Comparison of ENCODE assay signal across 33 cellular contexts in the genomic region with DNA sequence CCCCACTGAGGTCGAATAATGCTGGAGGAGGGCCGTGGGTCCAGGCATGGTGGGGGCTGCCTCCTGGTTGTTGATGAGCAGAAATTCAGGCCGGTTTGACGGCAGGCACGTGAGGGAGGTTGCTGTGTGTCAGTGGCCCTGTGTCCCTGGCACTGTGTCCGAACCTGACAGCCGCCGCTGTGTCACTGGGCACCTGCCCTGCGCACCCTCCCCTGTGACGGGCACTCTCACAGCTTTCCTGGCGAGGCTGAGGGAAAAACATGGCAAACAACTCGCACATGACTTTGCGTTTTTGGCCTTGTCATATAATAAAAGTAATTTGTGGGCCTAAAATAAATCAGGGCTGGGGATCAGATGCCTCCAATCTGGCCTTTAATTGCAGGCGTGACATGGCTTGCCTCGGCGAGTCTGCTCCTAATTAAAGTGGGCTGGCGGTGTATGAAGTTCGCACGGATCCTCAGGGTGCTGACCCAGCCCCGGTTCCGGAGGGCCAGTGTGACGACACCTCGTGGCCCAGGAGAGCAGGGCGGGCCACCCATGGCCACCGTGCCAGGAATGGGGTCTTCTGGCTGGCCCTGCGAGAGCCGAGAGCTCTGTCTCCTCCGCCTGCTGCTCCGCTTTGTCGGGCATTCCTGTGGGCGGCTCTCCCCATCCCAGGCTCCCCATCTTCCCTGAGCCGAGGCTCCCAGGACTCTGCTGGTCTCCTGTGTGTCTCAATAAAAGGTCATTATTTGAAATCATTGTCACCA.
DNase-seq lines count a peak whose midpoint lies in the region; ATAC-seq and TF ChIP-seq lines count a peak whose summit lies in the region.
"Had no signal": no experiment of that assay in that cellular context is flagged by ENCODE, and none has a peak within 500 bp of the region (broad histone marks: within the 10 kb centered on the region; RNA-seq: fewer than 3 reads in every experiment).

No MANE protein-coding gene starts in this region.

- 28% methylated on average over 21 of the region's 32 CpGs for WGBS in prostate gland

- in situ Hi-C loops in G401 (cut with HindIII; ENCODE audit: low sequenced_read_pairs): no loop called here

- H3K9me3 Mint-ChIP-seq in glutamatergic neuron (ENCODE audit: unreplicated experiment): peaks cover 22% of the 10 kb centered on the region

- H3K4me3 Mint-ChIP-seq in glutamatergic neuron (ENCODE audit: unreplicated experiment): no peak overlapping the region
- H3K4me3 Mint-ChIP-seq: activated CD4-positive, alpha-beta memory T cell treated with anti-CD3 and anti-CD28 coated beads, Interleukin-2, amount 10 ng/mL, durations not matched to agents 7 days and 5 days; memory B cell; stimulated activated naive CD8-positive, alpha-beta T cell treated with anti-CD3 and anti-CD28 coated beads, Interleukin-15, amount 100 ng/mL, for 72 hours; T-helper 17 cell had no signal

- TF ChIP-seq CTCF in glutamatergic neuron (IDR thresholded peaks at IDR 0.05; ENCODE audit: partially characterized antibody, unreplicated experiment): no peak
- peak in 1 of 4 experiments; percentile 11 for TF ChIP-seq CTCF in prostate gland (IDR thresholded peaks at IDR 0.05)

- no peaks in the 10 kb centered on the region for H3K27me3 ChIP-seq in prostate gland (replicated peaks; ENCODE audit: insufficient read depth)
- H3K27me3 ChIP-seq: BLaER1, tibial artery had no signal

- H3K27me3 Mint-ChIP-seq in glutamatergic neuron (ENCODE audit: unreplicated experiment): peaks cover 8% of the 10 kb centered on the region
- H3K27me3 Mint-ChIP-seq: activated CD4-positive, alpha-beta memory T cell treated with anti-CD3 and anti-CD28 coated beads, Interleukin-2, amount 10 ng/mL, durations not matched to agents 7 days and 5 days; memory B cell; stimulated activated naive CD8-positive, alpha-beta T cell treated with anti-CD3 and anti-CD28 coated beads, Interleukin-15, amount 100 ng/mL, for 72 hours; T-helper 17 cell had no signal

- H3K36me3 Mint-ChIP-seq in glutamatergic neuron (ENCODE audit: unreplicated experiment): peaks cover 21% of the 10 kb centered on the region

- DNase-seq in G401 (ENCODE audit: low spot score) (peak; percentile 86), NCI-H1694 treated with DMSO at 0.1 percent for 48 hours (lab: John Stamatoyannopoulos, UW) (peak; percentile 37), glutamatergic neuron (no peak), prostate gland (ENCODE audit: low spot score) (peak; percentile 90), NCI-H1092 (lab: John Stamatoyannopoulos, UW) (no peak)
- no peak for DNase-seq in activated effector memory CD4-positive, alpha-beta T cell treated with Interleukin-2 at 50 U/mL for 16 hours
- DNase-seq: activated CD4-positive, alpha-beta memory T cell treated with anti-CD3 and anti-CD28 coated beads, Interleukin-2, amount 10 ng/mL, durations not matched to agents 7 days and 5 days; activated CD4-positive, CD25-positive, alpha-beta regulatory T cell treated with anti-CD3 and anti-CD28 coated beads, Interleukin-2, amount 50 U/mL, for 72 hours; activated CD8-positive, alpha-beta memory T cell treated with anti-CD3 and anti-CD28 coated beads, Interleukin-2, amount 50 U/mL, for 48 hours; activated naive CD4-positive, alpha-beta T cell treated with anti-CD3 and anti-CD28 coated beads, Interleukin-2, amount 50 U/mL, for 16 hours; amniotic stem cell; DMS79 treated with DMSO at 0.1 percent for 48 hours; effector memory CD4-positive, alpha-beta T cell; erythroblast; foreskin fibroblast; Kasumi-1; MV-4-11; NCI-H2029 treated with DMSO at 0.1 percent for 48 hours; NCI-H774; occipital lobe; stimulated activated CD4-positive, alpha-beta T cell treated with anti-CD3 and anti-CD28 coated beads, Interleukin-1b, Interleukin-23, amount 100 ng/mL, for 48 hours; stimulated activated CD8-positive, alpha-beta memory T cell treated with anti-CD3 and anti-CD28 coated beads, Interleukin-4, amount 100 ng/mL, for 48 hours; stimulated activated naive CD8-positive, alpha-beta T cell treated with anti-CD3 and anti-CD28 coated beads, Interleukin-15, amount 100 ng/mL, for 72 hours; T-helper 17 cell; tibial artery had no signal

- no peaks in the 10 kb centered on the region for H3K36me3 ChIP-seq in prostate gland

- peaks cover 12% of the 10 kb centered on the region for H3K4me1 Mint-ChIP-seq in glutamatergic neuron (ENCODE audit: low read depth, unreplicated experiment)
- H3K4me1 Mint-ChIP-seq: activated CD4-positive, alpha-beta memory T cell treated with anti-CD3 and anti-CD28 coated beads, Interleukin-2, amount 10 ng/mL, durations not matched to agents 7 days and 5 days; stimulated activated naive CD8-positive, alpha-beta T cell treated with anti-CD3 and anti-CD28 coated beads, Interleukin-15, amount 100 ng/mL, for 72 hours had no signal

- no peak for ATAC-seq in GM21526 (IDR thresholded peaks at IDR 0.05; ENCODE audit: low FRiP score, unreplicated experiment)
- ATAC-seq: HepG2; SK-N-SH treated with all-trans-retinoic acid at 6 μM for 48 hours; stimulated activated naive CD8-positive, alpha-beta T cell treated with anti-CD3 and anti-CD28 coated beads, Interleukin-15, amount 100 ng/mL, for 72 hours; T-helper 17 cell had no signal

- H3K4me3 ChIP-seq in prostate gland: no peak overlapping the region
- H3K4me3 ChIP-seq: BLaER1, coronary artery, smooth muscle cell, tibial artery had no signal

- H3K4me1 ChIP-seq in prostate gland (replicated peaks): peaks cover 30% of the 10 kb centered on the region
- H3K4me1 ChIP-seq: BLaER1 had no signal

- H3K27ac ChIP-seq in prostate gland: peak overlapping the region; percentile 83 to 84
- H3K27ac ChIP-seq: BLaER1, coronary artery, HL-60, tibial artery had no signal

- no peaks in the 10 kb centered on the region for H3K9me3 ChIP-seq in prostate gland

- intact Hi-C loops in prostate gland (cut with DNase I): no loop called here

- TF ChIP-seq POLR2A in prostate gland (IDR thresholded peaks at IDR 0.05): no peak

- peak overlapping the region; percentile 33 for H3K27ac Mint-ChIP-seq in glutamatergic neuron (ENCODE audit: unreplicated experiment)
- H3K27ac Mint-ChIP-seq: activated CD4-positive, alpha-beta memory T cell treated with anti-CD3 and anti-CD28 coated beads, Interleukin-2, amount 10 ng/mL, durations not matched to agents 7 days and 5 days; T-helper 17 cell had no signal

Comparison
In these comparisons a context has a peak if more than half of its experiments do, and no peak if none do; other contexts are left out.
1. DNase-seq: peak in G401 (single experiment), NCI-H1694 treated with DMSO at 0.1 percent for 48 hours (single experiment) and prostate gland (single experiment); none in glutamatergic neuron (single experiment), NCI-H1092 (single experiment) and activated effector memory CD4-positive, alpha-beta T cell treated with Interleukin-2 at 50 U/mL for 16 hours (single experiment).